In the genomic region with DNA sequence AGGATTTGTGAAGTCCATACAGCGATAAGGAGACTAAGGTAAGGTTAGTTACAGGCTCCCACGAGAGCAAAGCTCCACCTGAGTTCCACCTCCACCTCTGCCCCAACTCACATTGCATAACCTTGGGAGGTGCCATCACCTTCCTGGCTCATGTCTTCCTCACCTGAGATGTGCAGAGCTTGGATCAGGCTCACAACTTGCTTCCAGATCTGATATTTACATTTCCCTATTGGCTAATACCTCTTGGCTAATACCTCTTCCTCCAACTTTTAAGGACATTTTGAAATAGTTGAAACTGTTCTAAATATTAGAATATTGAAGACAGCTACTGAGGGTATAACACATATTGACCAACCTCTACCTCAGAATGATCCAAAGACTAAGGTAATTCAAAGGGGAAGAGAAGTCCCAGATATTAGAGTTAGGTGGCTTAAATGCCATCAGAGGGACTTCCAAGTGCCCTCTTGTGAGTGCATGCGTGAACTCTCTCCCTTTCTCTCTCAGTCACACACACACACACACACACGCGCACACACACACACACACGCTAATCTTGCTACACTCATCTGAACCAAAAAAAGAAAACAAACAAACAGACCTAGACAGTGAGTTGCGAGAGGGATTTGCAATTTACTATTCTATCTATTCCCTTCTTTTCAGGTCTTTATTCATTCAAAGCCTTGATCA, we compare ENCODE assay signal across 19 cellular contexts.
DNase-seq lines count a peak whose midpoint lies in the region; ATAC-seq, FAIRE-seq and TF ChIP-seq lines count a peak whose summit lies in the region.
"Had no signal": no experiment of that assay in that cellular context is flagged by ENCODE, and none has a peak within 500 bp of the region (broad histone marks: within the 10 kb centered on the region; RNA-seq: fewer than 3 reads in every experiment).

No MANE protein-coding gene starts in this region.

- CTCF ChIA-PET in HEK293 (lab: Yijun Ruan, JAX) (interaction anchor here (0.7 kb wide), 2 partner anchors 126 to 727 kb away, joined by 3 to 4 read pairs; no protein-coding TSS in a partner anchor), HepG2 (lab: Yijun Ruan, JAX; ENCODE audit: low intra/inter-chr PET ratio, low total read pairs) (no interaction called here)

- peaks cover 3% of the 10 kb centered on the region; the same call in 1 of the 2 replicates for H3K4me1 ChIP-seq in HEK293 (ENCODE audit: control insufficient read depth, insufficient read depth, low read length)
- H3K4me1 ChIP-seq in HepG2 (ENCODE audit: insufficient read depth, low read length): peaks cover 82% of the 10 kb centered on the region
- peaks cover 9% of the 10 kb centered on the region for H3K4me1 ChIP-seq in neural progenitor cell
- H3K4me1 ChIP-seq: BE2C, HAP-1 had no signal

- TF ChIP-seq CTCF in HEK293 (tag by site-specific recombination; IDR thresholded peaks at IDR 0.05): no peak
- no peak for TF ChIP-seq CTCF in HepG2 (CRISPR knock-in tag; IDR thresholded peaks at IDR 0.05)
- no peak for TF ChIP-seq CTCF in neural progenitor cell (IDR thresholded peaks at IDR 0.05)

- no peak for ATAC-seq in HepG2
- ATAC-seq: A549 had no signal

- peak overlapping the region; percentile 26 for H3K27ac Mint-ChIP-seq in neural progenitor cell
- H3K27ac Mint-ChIP-seq: CD8-positive, alpha-beta memory T cell; HFFc6 had no signal

- no peak for TF ChIP-seq POLR2A in HepG2 (IDR thresholded peaks at IDR 0.05; ENCODE audit: insufficient read depth in 1 of 2, low read depth in 2 of 2, low read length in 2 of 2)

- peaks cover 26% of the 10 kb centered on the region for H3K4me1 Mint-ChIP-seq in neural progenitor cell
- H3K4me1 Mint-ChIP-seq: CD8-positive, alpha-beta memory T cell had no signal

- H3K36me3 ChIP-seq in HEK293 (ENCODE audit: control insufficient read depth in 2 of 2, insufficient read depth in 1 of 2, low read length in 2 of 2) (no peaks in the 10 kb centered on the region), HepG2 (replicated peaks in 1 of 2; ENCODE audit: control insufficient read depth in 1 of 2, insufficient read depth in 2 of 2, low read length in 2 of 2) (no peaks in the 10 kb centered on the region), neural progenitor cell (no peaks in the 10 kb centered on the region)
- H3K36me3 ChIP-seq: BE2C, HAP-1 had no signal

- no peaks in the 10 kb centered on the region for H3K9me3 ChIP-seq in HEK293 (ENCODE audit: control insufficient read depth, insufficient read depth, low read depth, low read length)
- no peaks in the 10 kb centered on the region for H3K9me3 ChIP-seq in HepG2 (ENCODE audit: low read length)
- no peaks in the 10 kb centered on the region for H3K9me3 ChIP-seq in neural progenitor cell (ENCODE audit: low read depth)
- H3K9me3 ChIP-seq: A549, BE2C, Caco-2, HAP-1 had no signal

- H3K79me2 ChIP-seq in HepG2 (ENCODE audit: insufficient read depth, low read length) (no peaks in the 10 kb centered on the region), neural progenitor cell (ENCODE audit: low read depth) (no peaks in the 10 kb centered on the region)

- H3K4me3 ChIP-seq in HEK293 (ENCODE audit: low read depth, low read length) (no peak overlapping the region), HepG2 (replicated peaks in 1 of 3; ENCODE audit: insufficient read depth in 1 of 3, low read depth in 2 of 3, low read length in 3 of 3) (no peak overlapping the region), neural progenitor cell (no peak overlapping the region)
- H3K4me3 ChIP-seq: A549, HAP-1 had no signal

- no TSS peak for BruUV-seq in HepG2 (replicated peaks; lab: Mats Ljungman, UMichigan)

- H3K4me2 ChIP-seq in HepG2 (ENCODE audit: low read depth, low read length) (no peak overlapping the region), neural progenitor cell (no peak overlapping the region)
- H3K4me2 ChIP-seq: A549 had no signal

- peaks cover 6% of the 10 kb centered on the region for H3K27me3 Mint-ChIP-seq in neural progenitor cell (ENCODE audit: insufficient read depth, low read depth)
- H3K27me3 Mint-ChIP-seq: CD8-positive, alpha-beta memory T cell had no signal

- FAIRE-seq in HepG2 (lab: Jason Lieb, UNC): peak; percentile 42
- FAIRE-seq: A549, GM12892, GM19239 had no signal

- TF ChIP-seq EP300 in HepG2 (IDR thresholded peaks at IDR 0.05; ENCODE audit: low read depth in 2 of 2, low read length in 2 of 2) (no peak), HepG2 (CRISPR knock-in tag; IDR thresholded peaks at IDR 0.05; ENCODE audit: borderline replicate concordance) (no peak)

- no peak for TF ChIP-seq RAD21 in HepG2 (CRISPR knock-in tag; IDR thresholded peaks at IDR 0.05)

- intact Hi-C loops in HepG2 (cut with micrococcal nuclease; ENCODE audit: unreplicated experiment): loop anchor here (5.0 kb wide), 1 partner anchor 33 kb away; no protein-coding TSS in a partner anchor

- no peaks in the 10 kb centered on the region for H3K36me3 Mint-ChIP-seq in neural progenitor cell
- H3K36me3 Mint-ChIP-seq: CD8-positive, alpha-beta memory T cell had no signal

- H4K20me1 ChIP-seq in HepG2 (ENCODE audit: insufficient read depth, low read length): no peaks in the 10 kb centered on the region
- no peaks in the 10 kb centered on the region for H4K20me1 ChIP-seq in neural progenitor cell (ENCODE audit: low read depth)

- H3K27me3 ChIP-seq in HepG2 (ENCODE audit: control insufficient read depth in 1 of 2, insufficient read depth in 2 of 2, low read length in 2 of 2): no peaks in the 10 kb centered on the region
- H3K27me3 ChIP-seq in neural progenitor cell: no peaks in the 10 kb centered on the region
- H3K27me3 ChIP-seq: BE2C had no signal

- DNase-seq in HepG2 (ENCODE audit: low spot score) (no peak), neural progenitor cell (ENCODE audit: low spot score) (no peak), NCI-H1436 treated with DMSO at 0.1 percent for 48 hours (lab: John Stamatoyannopoulos, UW) (no peak), RPMI8226 (no peak)
- DNase-seq in activated CD4-positive, alpha-beta T cell treated with anti-CD3 and anti-CD28 coated beads, Interleukin-2, amount 50 U/mL, for 4 hours: no peak
- DNase-seq: BE2C; Caco-2; CD8-positive, alpha-beta memory T cell; DND-41; GDM1; GOT3; HFFc6 had no signal

- H2AFZ ChIP-seq in HepG2 (ENCODE audit: low read length) (no peak overlapping the region), neural progenitor cell (replicated peaks) (no peak overlapping the region)

- H3K27ac ChIP-seq in HEK293 (ENCODE audit: extremely low read depth, low read depth, low read length) (no peak overlapping the region), HepG2 (ENCODE audit: extremely low read length, insufficient read depth, low read length) (no peak overlapping the region), neural progenitor cell (no peak overlapping the region)
- H3K27ac ChIP-seq: A549, C4-2B, HL-60 had no signal

- H3K4me3 Mint-ChIP-seq in neural progenitor cell: no peak overlapping the region
- H3K4me3 Mint-ChIP-seq: CD8-positive, alpha-beta memory T cell; HFFc6 had no signal

- H3K9ac ChIP-seq in HepG2 (ENCODE audit: insufficient read depth, low read depth, low read length) (no peak overlapping the region), neural progenitor cell (no peak overlapping the region)

- H3K9me3 Mint-ChIP-seq in neural progenitor cell: no peaks in the 10 kb centered on the region
- H3K9me3 Mint-ChIP-seq: HFFc6 had no signal

- in situ Hi-C loops in HepG2 (cut with HindIII; ENCODE audit: extremely low pct_ligation_motif_present, low pct_unique_long_range_greater_than_20kb): no loop called here

- no peaks in the 10 kb centered on the region for H3F3A ChIP-seq in neural progenitor cell (ENCODE audit: low read depth)

- POLR2A ChIA-PET in HEK293 (lab: Yijun Ruan, JAX) (no interaction called here), HepG2 (lab: Yijun Ruan, JAX) (interaction anchor here (0.7 to 1.4 kb wide), 3 partner anchors 8 to 20 kb away, joined by 3 to 7 read pairs (median 4); no protein-coding TSS in a partner anchor)

- 63% methylated on average over 7 of the region's 7 CpGs for WGBS in HepG2 (ENCODE audit: low lambda C conversion rate)

TF ChIP-seq in HEK293, 187 proteins besides CTCF, POLR2A, EP300 and RAD21 (continues in another document):
- TF ChIP-seq, protein P1, sequence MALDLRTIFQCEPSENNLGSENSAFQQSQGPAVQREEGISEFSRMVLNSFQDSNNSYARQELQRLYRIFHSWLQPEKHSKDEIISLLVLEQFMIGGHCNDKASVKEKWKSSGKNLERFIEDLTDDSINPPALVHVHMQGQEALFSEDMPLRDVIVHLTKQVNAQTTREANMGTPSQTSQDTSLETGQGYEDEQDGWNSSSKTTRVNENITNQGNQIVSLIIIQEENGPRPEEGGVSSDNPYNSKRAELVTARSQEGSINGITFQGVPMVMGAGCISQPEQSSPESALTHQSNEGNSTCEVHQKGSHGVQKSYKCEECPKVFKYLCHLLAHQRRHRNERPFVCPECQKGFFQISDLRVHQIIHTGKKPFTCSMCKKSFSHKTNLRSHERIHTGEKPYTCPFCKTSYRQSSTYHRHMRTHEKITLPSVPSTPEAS (tag by site-specific recombination; IDR thresholded peaks at IDR 0.05): 0 out of 2 replicates have a peak, but pooled peaks have one; percentile 52
- TF ChIP-seq ZNF140 (tag by site-specific recombination; IDR thresholded peaks at IDR 0.05): no peak

TF ChIP-seq in HepG2, 621 proteins besides CTCF, POLR2A, EP300 and RAD21 (continues in another document):
- TF ChIP-seq FOXA3 (CRISPR knock-in tag; IDR thresholded peaks at IDR 0.05): peak; percentile 47; the same call in 1 of the 2 replicates
- no peak for TF ChIP-seq IRF2 (CRISPR knock-in tag; IDR thresholded peaks at IDR 0.05)
- peak; percentile 72 for TF ChIP-seq ZEB1 (IDR thresholded peaks at IDR 0.05; ENCODE audit: insufficient replicate concordance, low read depth)
- TF ChIP-seq GATAD2A (CRISPR knock-in tag; IDR thresholded peaks at IDR 0.05): peak; percentile 39; the same call in 1 of the 2 replicates
